ENCODE assay signal across 22 cellular contexts in genomic region chr11:134041791-134042696, GRCh38. TPM values are rescaled to one million over a fixed set of nuclear protein-coding genes. Genes with fewer than 3 reads are reported as not detected.
A peak's percentile ranks its signal among the peaks of the same experiment; 100 is the strongest.
DNase-seq lines count a peak whose midpoint lies in the region; ATAC-seq, FAIRE-seq and TF ChIP-seq lines count a peak whose summit lies in the region.
"Had no signal": no experiment of that assay in that cellular context is flagged by ENCODE, and none has a peak within 500 bp of the region (broad histone marks: within the 10 kb centered on the region; RNA-seq: fewer than 3 reads in every experiment).

No MANE protein-coding gene starts in this region.

- H3K9me3 Mint-ChIP-seq in CD14-positive monocyte = peaks cover 0 to 3% (median 0%) of the 10 kb centered on the region in 7 donors
- H3K9me3 Mint-ChIP-seq: CD4-positive, alpha-beta T cell had no signal

- no peaks in the 10 kb centered on the region for H4K20me1 ChIP-seq in keratinocyte (ENCODE audit: control insufficient read depth, extremely low read depth, insufficient read depth, low read length)

- no peak for ATAC-seq in GM18520 (IDR thresholded peaks at IDR 0.05; ENCODE audit: unreplicated experiment)
- no peak for ATAC-seq in HG03565 (IDR thresholded peaks at IDR 0.05; ENCODE audit: unreplicated experiment)
- ATAC-seq: left lobe of liver, Right ventricle myocardium inferior had no signal

- no peaks in the 10 kb centered on the region for H3K27me3 ChIP-seq in keratinocyte (ENCODE audit: control insufficient read depth, extremely low read depth, insufficient read depth, low read length)
- H3K27me3 ChIP-seq in sigmoid colon = no peaks in the 10 kb centered on the region
- H3K27me3 ChIP-seq: ascending aorta had no signal

- H3K79me2 ChIP-seq in keratinocyte (ENCODE audit: control insufficient read depth, insufficient read depth, low read length) = no peaks in the 10 kb centered on the region
- H3K79me2 ChIP-seq: parathyroid adenoma had no signal

- H3K27me3 Mint-ChIP-seq in CD14-positive monocyte (ENCODE audit: low read depth in 3 of 3) = peaks cover 17 to 33% (median 26%) of the 10 kb centered on the region in 3 donors
- H3K27me3 Mint-ChIP-seq: CD4-positive, alpha-beta T cell had no signal

- no peak overlapping the region for H3K27ac Mint-ChIP-seq in CD14-positive monocyte
- H3K27ac Mint-ChIP-seq: CD4-positive, alpha-beta T cell had no signal

- intact Hi-C loops in CD14-positive monocyte (cut with micrococcal nuclease) (no loop called here), sigmoid colon (cut with DNase I) (loop anchor here (2.0 kb wide), 1 partner anchor 85 kb away; the partner anchor contains the start of gene IGSF9B)

- H3K4me3 Mint-ChIP-seq in CD14-positive monocyte = no peak overlapping the region
- H3K4me3 Mint-ChIP-seq: IgD-negative memory B cell had no signal

- H3K9ac ChIP-seq in keratinocyte (ENCODE audit: control insufficient read depth, extremely low read depth, insufficient read depth, low read length) = peak overlapping the region; percentile 59
- H3K9ac ChIP-seq: parathyroid adenoma had no signal

- H3K36me3 ChIP-seq in keratinocyte (ENCODE audit: control insufficient read depth in 2 of 2, extremely low read depth in 1 of 2, insufficient read depth in 2 of 2, low read length in 2 of 2) (no peaks in the 10 kb centered on the region), sigmoid colon (no peaks in the 10 kb centered on the region)
- H3K36me3 ChIP-seq: ascending aorta had no signal

- peak overlapping the region; percentile 52 for H3K4me2 ChIP-seq in keratinocyte (ENCODE audit: control insufficient read depth, extremely low read depth, insufficient read depth, low read depth, low read length)

- H3K4me3 ChIP-seq in keratinocyte (ENCODE audit: control insufficient read depth in 2 of 3, extremely low read depth in 1 of 3, insufficient read depth in 2 of 3, low read depth in 1 of 3, low read length in 3 of 3) (no peak overlapping the region), sigmoid colon (no peak overlapping the region)
- H3K4me3 ChIP-seq: ascending aorta had no signal

- 86 to 89% methylated on average over 30 of the region's 30 CpGs for WGBS in sigmoid colon, 2 donors

- H2AFZ ChIP-seq in keratinocyte (ENCODE audit: control insufficient read depth, low read length) = no peak overlapping the region
- H2AFZ ChIP-seq: parathyroid adenoma had no signal

- peaks cover 7% of the 10 kb centered on the region for H3K4me1 Mint-ChIP-seq in CD14-positive monocyte

- H3K9me3 ChIP-seq in keratinocyte (ENCODE audit: control insufficient read depth, low read depth, low read length) = no peaks in the 10 kb centered on the region
- H3K9me3 ChIP-seq in sigmoid colon = no peaks in the 10 kb centered on the region
- H3K9me3 ChIP-seq: ascending aorta had no signal

- H3K36me3 Mint-ChIP-seq in CD14-positive monocyte = no peaks in the 10 kb centered on the region

- no peak for FAIRE-seq in keratinocyte (lab: Jason Lieb, UNC)
- FAIRE-seq: colon, frontal cortex, small intestine, TTC549 had no signal

- TF ChIP-seq CTCF in CD14-positive monocyte (IDR thresholded peaks at IDR 0.05) (no peak), keratinocyte (optimal IDR thresholded peaks at IDR 0.05 in 1 of 3, IDR thresholded peaks at IDR 0.05 in 1 of 3, conservative IDR thresholded peaks at IDR 0.05 in 1 of 3; ENCODE audit: extremely low read depth in 1 of 3, insufficient read depth in 2 of 3, low read length in 3 of 3) (no peak), sigmoid colon (IDR thresholded peaks at IDR 0.05) (no peak)

- TF ChIP-seq EP300 in sigmoid colon (IDR thresholded peaks at IDR 0.05) = no peak

- H3K27ac ChIP-seq in caudate nucleus (ENCODE audit: low read depth, low read length) = peak overlapping the region; percentile 87
- H3K27ac ChIP-seq in keratinocyte (ENCODE audit: control insufficient read depth, insufficient read depth, low read length) = no peak overlapping the region
- H3K27ac ChIP-seq in sigmoid colon = peak overlapping the region; percentile 92 to 98 (median 93)
- H3K27ac ChIP-seq: ascending aorta, HL-60, parathyroid adenoma had no signal

- DNase-seq in CD14-positive monocyte (ENCODE audit: low spot score) (peak; percentile 41), caudate nucleus (lab: John Stamatoyannopoulos, UW) (peak in 2 of 61 donors; percentile 15 to 55), keratinocyte (ENCODE audit: low read depth, low spot score) (no peak), sigmoid colon (no peak), activated gamma-delta T cell treated with Interleukin-2 at 50 U/mL for 16 hours (no peak), ecto neural progenitor cell (ENCODE audit: low spot score) (no peak)
- DNase-seq: activated CD8-positive, alpha-beta memory T cell treated with anti-CD3 and anti-CD28 coated beads, Interleukin-2, amount 50 U/mL, for 48 hours; CD4-positive, alpha-beta T cell; NCI-H1436 treated with DMSO at 0.1 percent for 48 hours; NCI-H748 treated with DMSO at 0.1 percent for 48 hours; small intestine had no signal

- no peak for TF ChIP-seq POLR2A in sigmoid colon (IDR thresholded peaks at IDR 0.05)

- H3K9me1 ChIP-seq in keratinocyte (ENCODE audit: control insufficient read depth, extremely low read depth, insufficient read depth, low read length) = no peaks in the 10 kb centered on the region

- peaks cover 47% of the 10 kb centered on the region for H3K4me1 ChIP-seq in keratinocyte (ENCODE audit: control insufficient read depth, extremely low read depth, insufficient read depth, low read length)
- peaks cover 2 to 82% (median 76%) of the 10 kb centered on the region in 4 donors for H3K4me1 ChIP-seq in sigmoid colon

- dilution Hi-C loops in keratinocyte (cut with MboI; ENCODE audit: extremely low pct_ligation_motif_present, low sequenced_read_pairs) = no loop called here

RNA-seq across cellular contexts. Expression of gene JAM3, which starts 26.8 kb away (rescaled TPM):
- polyA plus RNA-seq in CD14-positive monocyte = under 1 TPM; 0.12 to 0.25 TPM
- 5.5 to 17.0 TPM (median 11.4 TPM) in 3 replicates for polyA plus RNA-seq in keratinocyte
- polyA plus RNA-seq in keratinocyte (2011; ENCODE audit: low read depth) = 5.6 TPM
- polyA plus RNA-seq in keratinocyte (2011; cell fraction: cytosol; rRNA removed) = 9.6 and 11.3 TPM in 2 replicates
- polyA plus RNA-seq in keratinocyte (2011; cell fraction: nucleus; rRNA removed) = 25.5 and 27.8 TPM in 2 replicates
- polyA plus RNA-seq in keratinocyte (2012; ENCODE audit: low replicate concordance) = 2.6 and 13.3 TPM in 2 replicates
- 5.7 to 14.7 TPM (median 11.8 TPM) in 3 replicates for polyA minus RNA-seq in keratinocyte
- 8.8 TPM for polyA minus RNA-seq in keratinocyte (2011; cell fraction: cytosol; rRNA and poly(A)+ RNA removed)
- polyA minus RNA-seq in keratinocyte (2011; cell fraction: nucleus; rRNA and poly(A)+ RNA removed) = 9.9 and 19.9 TPM in 2 replicates
- total RNA-seq in sigmoid colon = 100 to 1,000 TPM in 1 of 4 donors, 10 to 100 TPM in 3; 69.4 to 125 (median 82.0) TPM
- polyA plus RNA-seq in sigmoid colon = 1 to 10 TPM in 2 of 3 donors, under 1 TPM in 1; 0.69 to 7.5 (median 3.0) TPM
